19 cellular contexts compared by ENCODE assay signal in genomic region chr12:226401-226800, GRCh38. TPM values are rescaled to one million over a fixed set of nuclear protein-coding genes. Genes with fewer than 3 reads are reported as not detected.
DNase-seq lines count a peak whose midpoint lies in the region; ATAC-seq, FAIRE-seq and TF ChIP-seq lines count a peak whose summit lies in the region.
"Had no signal": no experiment of that assay in that cellular context is flagged by ENCODE, and none has a peak within 500 bp of the region (broad histone marks: within the 10 kb centered on the region; RNA-seq: fewer than 3 reads in every experiment).

No MANE protein-coding gene starts in this region.

- peaks cover 19% of the 10 kb centered on the region for H3K27me3 Mint-ChIP-seq in endodermal cell (ENCODE audit: insufficient read depth)

- H3K9me3 ChIP-seq in HepG2 (ENCODE audit: low read length) (no peaks in the 10 kb centered on the region), right lobe of liver (no peaks in the 10 kb centered on the region), endodermal cell (ENCODE audit: control insufficient read depth, low read length) (no peaks in the 10 kb centered on the region), transverse colon (no peaks in the 10 kb centered on the region)
- H3K9me3 ChIP-seq: BLaER1 treated with 17β-estradiol and CSF1 and Interleukin-3, amounts not matched to agents 10 nM and 100 nM had no signal

- no peak for TF ChIP-seq POLR2A in HepG2 (IDR thresholded peaks at IDR 0.05; ENCODE audit: insufficient read depth in 1 of 2, low read depth in 2 of 2, low read length in 2 of 2)
- no peak for TF ChIP-seq POLR2A in right lobe of liver (IDR thresholded peaks at IDR 0.05)
- TF ChIP-seq POLR2A in transverse colon (IDR thresholded peaks at IDR 0.05): no peak

- H3K4me2 ChIP-seq in HepG2 (ENCODE audit: low read depth, low read length): no peak overlapping the region
- H3K4me2 ChIP-seq: BLaER1 treated with 17β-estradiol and CSF1 and Interleukin-3, amounts not matched to agents 10 nM and 100 nM had no signal

- ATAC-seq in HepG2 (peak; percentile 30; the same call in 1 of the 3 replicates), right lobe of liver (no peak)
- ATAC-seq: CD8-positive, alpha-beta T cell; HCT116 had no signal

- DNase-seq in HepG2 (ENCODE audit: low spot score): no peak
- no peak for DNase-seq in right lobe of liver
- DNase-seq in endodermal cell: peak; percentile 81
- DNase-seq in posterior vena cava (ENCODE audit: low spot score): peak; percentile 45
- no peak for DNase-seq in NCI-H69 (lab: John Stamatoyannopoulos, UW)
- DNase-seq in NCI-H82 (lab: John Stamatoyannopoulos, UW): no peak
- DNase-seq in transverse colon: no peak
- DNase-seq: CD8-positive, alpha-beta T cell; NCI-H1092 treated with DMSO at 0.1 percent for 48 hours; NCI-H1694; NCI-H2081 treated with DMSO at 0.1 percent for 48 hours; NCI-H510A; NCI-H774; OCI-M1; Right ventricle myocardium superior had no signal

- no peak; the same call in 1 of the 2 replicates for TF ChIP-seq CTCF in HepG2 (CRISPR knock-in tag; IDR thresholded peaks at IDR 0.05)
- TF ChIP-seq CTCF in right lobe of liver (IDR thresholded peaks at IDR 0.05): no peak
- TF ChIP-seq CTCF in endodermal cell (conservative IDR thresholded peaks at IDR 0.05): peak; percentile 68
- TF ChIP-seq CTCF in transverse colon (IDR thresholded peaks at IDR 0.05): no peak

- H3K4me3 Mint-ChIP-seq in endodermal cell: no peak overlapping the region
- H3K4me3 Mint-ChIP-seq: CD8-positive, alpha-beta T cell had no signal

- H3K9me3 Mint-ChIP-seq in endodermal cell: no peaks in the 10 kb centered on the region
- H3K9me3 Mint-ChIP-seq: CD8-positive, alpha-beta T cell had no signal

- no peak overlapping the region for H3K9ac ChIP-seq in HepG2 (ENCODE audit: insufficient read depth, low read depth, low read length)
- H3K9ac ChIP-seq in endodermal cell (ENCODE audit: extremely low read depth, low read length, poor library complexity, severe bottlenecking): no peak overlapping the region
- H3K9ac ChIP-seq: BLaER1 treated with 17β-estradiol and CSF1 and Interleukin-3, amounts not matched to agents 10 nM and 100 nM had no signal

- no peak for TF ChIP-seq RAD21 in HepG2 (CRISPR knock-in tag; IDR thresholded peaks at IDR 0.05)

- FAIRE-seq in HepG2 (lab: Jason Lieb, UNC): no peak
- FAIRE-seq: D721Med, GM12892 had no signal

- peaks cover 3 to 6% of the 10 kb centered on the region in 2 experiments; a peak in 3 of 5 replicates for H3K27me3 ChIP-seq in HepG2 (ENCODE audit: control insufficient read depth in 1 of 2, insufficient read depth in 2 of 2, low read length in 2 of 2)
- no peaks in the 10 kb centered on the region for H3K27me3 ChIP-seq in right lobe of liver
- no peaks in the 10 kb centered on the region for H3K27me3 ChIP-seq in endodermal cell (ENCODE audit: control insufficient read depth, insufficient read depth, low read length, poor library complexity, severe bottlenecking)
- H3K27me3 ChIP-seq in transverse colon: peaks cover 15% of the 10 kb centered on the region
- H3K27me3 ChIP-seq: BLaER1 treated with 17β-estradiol and CSF1 and Interleukin-3, amounts not matched to agents 10 nM and 100 nM had no signal

- H2AFZ ChIP-seq in HepG2 (ENCODE audit: low read length): no peak overlapping the region

- H3K27ac ChIP-seq in HepG2 (ENCODE audit: extremely low read length, insufficient read depth, low read length) (no peak overlapping the region), right lobe of liver (no peak overlapping the region), endodermal cell (ENCODE audit: low read depth, low read length) (no peak overlapping the region), transverse colon (no peak overlapping the region)
- H3K27ac ChIP-seq: BLaER1 treated with 17β-estradiol and CSF1 and Interleukin-3, amounts not matched to agents 10 nM and 100 nM had no signal

- BruUV-seq in HepG2 (replicated peaks; lab: Mats Ljungman, UMichigan): no TSS peak

- no peak for TF ChIP-seq EP300 in HepG2 (IDR thresholded peaks at IDR 0.05; ENCODE audit: low read depth in 2 of 2, low read length in 2 of 2)
- no peak for TF ChIP-seq EP300 in HepG2 (CRISPR knock-in tag; IDR thresholded peaks at IDR 0.05; ENCODE audit: borderline replicate concordance)
- no peak for TF ChIP-seq EP300 in transverse colon (IDR thresholded peaks at IDR 0.05; ENCODE audit: low read depth)

- WGBS in HepG2 (ENCODE audit: low lambda C conversion rate): 53% methylated on average over 9 of the region's 14 CpGs
- 87% methylated on average over 10 of the region's 14 CpGs for WGBS in right lobe of liver (ENCODE audit: insufficient coverage, low coverage, low lambda C conversion rate, missing lambda C conversion rate)
- WGBS in endodermal cell (ENCODE audit: insufficient coverage in 1 of 2, insufficient read length in 1 of 2), 2 experiments: 87 to 91% methylated on average over 6 to 14 of the region's 14 CpGs
- WGBS in transverse colon (ENCODE audit: low coverage in 1 of 2), 2 donors: 81 to 84% methylated on average over 6 to 14 of the region's 14 CpGs

- H3K36me3 ChIP-seq in HepG2 (replicated peaks in 1 of 2; ENCODE audit: control insufficient read depth in 1 of 2, insufficient read depth in 2 of 2, low read length in 2 of 2) (no peaks in the 10 kb centered on the region), right lobe of liver (peaks cover 0 to 34% (median 8%) of the 10 kb centered on the region in 4 donors), endodermal cell (ENCODE audit: control insufficient read depth, insufficient read depth, low read length) (no peaks in the 10 kb centered on the region), transverse colon (no peaks in the 10 kb centered on the region)
- H3K36me3 ChIP-seq: BLaER1 treated with 17β-estradiol and CSF1 and Interleukin-3, amounts not matched to agents 10 nM and 100 nM had no signal

- no peaks in the 10 kb centered on the region for H3K4me1 Mint-ChIP-seq in endodermal cell

- no peaks in the 10 kb centered on the region for H4K20me1 ChIP-seq in HepG2 (ENCODE audit: insufficient read depth, low read length)
- H4K20me1 ChIP-seq: BLaER1 treated with 17β-estradiol and CSF1 and Interleukin-3, amounts not matched to agents 10 nM and 100 nM had no signal

- CTCF ChIA-PET in HepG2 (lab: Yijun Ruan, JAX; ENCODE audit: low intra/inter-chr PET ratio, low total read pairs): no interaction called here

- intact Hi-C loops in HepG2 (cut with micrococcal nuclease; ENCODE audit: unreplicated experiment) (no loop called here), right lobe of liver (cut with DNase I) (no loop called here), posterior vena cava (cut with DNase I) (no loop called here), transverse colon (cut with DNase I; ENCODE audit: low total_unique reads) (no loop called here)

- no peaks in the 10 kb centered on the region for H3K36me3 Mint-ChIP-seq in endodermal cell (ENCODE audit: low read depth)
- H3K36me3 Mint-ChIP-seq: CD8-positive, alpha-beta T cell had no signal

- no peaks in the 10 kb centered on the region for H3K79me2 ChIP-seq in HepG2 (ENCODE audit: insufficient read depth, low read length)

- H3K4me1 ChIP-seq in HepG2 (ENCODE audit: insufficient read depth, low read length) (peaks cover 6% of the 10 kb centered on the region), right lobe of liver (no peaks in the 10 kb centered on the region), endodermal cell (ENCODE audit: control insufficient read depth, insufficient read depth, low read length) (no peaks in the 10 kb centered on the region), transverse colon (no peaks in the 10 kb centered on the region)
- H3K4me1 ChIP-seq: BLaER1 treated with 17β-estradiol and CSF1 and Interleukin-3, amounts not matched to agents 10 nM and 100 nM had no signal

- POLR2A ChIA-PET in HepG2 (lab: Yijun Ruan, JAX): no interaction called here

- in situ Hi-C loops in HepG2 (cut with HindIII; ENCODE audit: extremely low pct_ligation_motif_present, low pct_unique_long_range_greater_than_20kb): no loop called here
- in situ Hi-C loops in transverse colon (cut with MboI; ENCODE audit: low pct_ligation_motif_present in 1 of 4, low pct_unique_long_range_greater_than_20kb in 1 of 4, low sequenced_read_pairs in 3 of 4): no loop called here

- H3K4me3 ChIP-seq in HepG2 (replicated peaks in 1 of 3; ENCODE audit: insufficient read depth in 1 of 3, low read depth in 2 of 3, low read length in 3 of 3) (no peak overlapping the region), right lobe of liver (no peak overlapping the region), endodermal cell (ENCODE audit: low read length) (no peak overlapping the region), transverse colon (no peak overlapping the region)
- H3K4me3 ChIP-seq: BLaER1 treated with 17β-estradiol and CSF1 and Interleukin-3, amounts not matched to agents 10 nM and 100 nM had no signal

- H3K27ac Mint-ChIP-seq in endodermal cell: no peak overlapping the region
- H3K27ac Mint-ChIP-seq: CD8-positive, alpha-beta T cell had no signal

RNA-seq across cellular contexts. Expression of gene SLC6A12, which starts 12.4 kb away (rescaled TPM):
- total RNA-seq in HepG2 (2016; rRNA removed; fragmentation: Illumina TruSeq; extraction: Trizol): 9.5 and 18.8 TPM in 2 replicates
- 3.7 and 5.6 TPM in 2 replicates for total RNA-seq in HepG2 (2016; cell fraction: cytosol; rRNA removed; fragmentation: Illumina TruSeq; extraction: Trizol; ENCODE audit: low read depth)
- total RNA-seq in HepG2 (2016; cell fraction: insoluble cytoplasmic fraction; rRNA removed; fragmentation: Illumina TruSeq; extraction: Trizol): 10.4 and 17.8 TPM in 2 replicates
- 7.4 and 8.0 TPM in 2 replicates for total RNA-seq in HepG2 (2016; cell fraction: membrane; rRNA removed; fragmentation: Illumina TruSeq; extraction: Trizol)
- 17.0 and 17.6 TPM in 2 replicates for total RNA-seq in HepG2 (2016; cell fraction: nucleus; rRNA removed; fragmentation: Illumina TruSeq; extraction: Trizol)
- 3.7 and 6.0 TPM in 2 replicates for polyA plus RNA-seq in HepG2 (2011; rRNA removed)
- polyA plus RNA-seq in HepG2 (2011; cell fraction: cytosol; rRNA removed): 4.4 and 5.0 TPM in 2 replicates
- 10.3 and 12.4 TPM in 2 replicates for polyA plus RNA-seq in HepG2 (2011; cell fraction: nucleus; rRNA removed)
- polyA plus RNA-seq in HepG2 (2012): 0.66 and 5.8 TPM in 2 replicates
- 2.3 and 2.8 TPM in 2 replicates for polyA plus RNA-seq in HepG2 (2016; cell fraction: cytosol; fragmentation: Illumina TruSeq; extraction: Trizol; ENCODE audit: low read depth)
- 7.2 and 9.0 TPM in 2 replicates for polyA plus RNA-seq in HepG2 (2016; cell fraction: insoluble cytoplasmic fraction; fragmentation: Illumina TruSeq; extraction: Trizol; ENCODE audit: low read depth)
- polyA plus RNA-seq in HepG2 (2016; cell fraction: membrane; fragmentation: Illumina TruSeq; extraction: Trizol; ENCODE audit: low read depth): 3.9 and 4.9 TPM in 2 replicates
- 27.1 and 27.7 TPM in 2 replicates for polyA plus RNA-seq in HepG2 (2016; cell fraction: nucleus; fragmentation: Illumina TruSeq; extraction: Trizol; ENCODE audit: insufficient read depth, low read depth)
- 1.2 and 11.3 TPM in 2 replicates for polyA minus RNA-seq in HepG2 (2011; rRNA and poly(A)+ RNA removed; ENCODE audit: low replicate concordance)
- polyA minus RNA-seq in HepG2 (2011; cell fraction: cytosol; rRNA and poly(A)+ RNA removed): 7.0 and 7.2 TPM in 2 replicates
- polyA minus RNA-seq in HepG2 (2011; cell fraction: nucleus; rRNA and poly(A)+ RNA removed): 5.8 and 7.1 TPM in 2 replicates
- 100 to 1,000 TPM in 1 of 6 experiments, 10 to 100 TPM in 4, 1 to 10 TPM in 1; 8.2 to 114 (median 26.5) TPM for total RNA-seq in right lobe of liver
- total RNA-seq in endodermal cell: 1 to 10 TPM in 1 of 2 donors, under 1 TPM in 1; 0.58 to 1.3 TPM
- polyA plus RNA-seq in endodermal cell (2013, experiment 1 of 2): 0.43 TPM
- polyA plus RNA-seq in endodermal cell (2013, experiment 2 of 2): not detected
- 1 to 10 TPM in 1 of 2 donors, under 1 TPM in 1; 1.00 to 1.0 TPM for total RNA-seq in posterior vena cava
- total RNA-seq in transverse colon: 10 to 100 TPM in 1 of 4 donors, 1 to 10 TPM in 3; 1.2 to 13.5 (median 3.0) TPM
- total RNA-seq: CD8-positive, alpha-beta T cell had no signal

RNA-seq across cellular contexts. Expression of gene SLC6A13, which starts 36.2 kb away (rescaled TPM):
- total RNA-seq in HepG2 (2016; rRNA removed; fragmentation: Illumina TruSeq; extraction: Trizol) (0.15 and 0.52 TPM in 2 replicates), right lobe of liver (10 to 100 TPM in 3 of 6 experiments, 1 to 10 TPM in 3; 2.0 to 70.6 (median 14.4) TPM), endodermal cell (1 to 10 TPM; 1.1 to 2.4 TPM), posterior vena cava (not detected), transverse colon (not detected)
- not detected in 2 replicates for total RNA-seq in HepG2 (2016; cell fraction: cytosol; rRNA removed; fragmentation: Illumina TruSeq; extraction: Trizol; ENCODE audit: low read depth)
- 0.22 TPM in 1 of 2 replicates, not detected in the other for total RNA-seq in HepG2 (2016; cell fraction: insoluble cytoplasmic fraction; rRNA removed; fragmentation: Illumina TruSeq; extraction: Trizol)
- not detected in 2 replicates for total RNA-seq in HepG2 (2016; cell fraction: membrane; rRNA removed; fragmentation: Illumina TruSeq; extraction: Trizol)
- 0.40 TPM in 1 of 2 replicates, not detected in the other for total RNA-seq in HepG2 (2016; cell fraction: nucleus; rRNA removed; fragmentation: Illumina TruSeq; extraction: Trizol)
- polyA plus RNA-seq in HepG2 (2011; rRNA removed): 0.05 and 0.60 TPM in 2 replicates
- polyA plus RNA-seq in HepG2 (2011; cell fraction: cytosol; rRNA removed): 0.17 and 0.21 TPM in 2 replicates
- 1.4 and 1.6 TPM in 2 replicates for polyA plus RNA-seq in HepG2 (2011; cell fraction: nucleus; rRNA removed)
- polyA plus RNA-seq in HepG2 (2012): 0.60 and 0.83 TPM in 2 replicates
- not detected in 2 replicates for polyA plus RNA-seq in HepG2 (2016; cell fraction: cytosol; fragmentation: Illumina TruSeq; extraction: Trizol; ENCODE audit: low read depth)
- polyA plus RNA-seq in HepG2 (2016; cell fraction: insoluble cytoplasmic fraction; fragmentation: Illumina TruSeq; extraction: Trizol; ENCODE audit: low read depth): not detected in 2 replicates
- polyA plus RNA-seq in HepG2 (2016; cell fraction: membrane; fragmentation: Illumina TruSeq; extraction: Trizol; ENCODE audit: low read depth): not detected in 2 replicates
- polyA plus RNA-seq in HepG2 (2016; cell fraction: nucleus; fragmentation: Illumina TruSeq; extraction: Trizol; ENCODE audit: insufficient read depth, low read depth): 0.67 and 1.00 TPM in 2 replicates
- polyA minus RNA-seq in HepG2 (2011; rRNA and poly(A)+ RNA removed; ENCODE audit: low replicate concordance): 0.70 TPM in 1 of 2 replicates, not detected in the other
- polyA minus RNA-seq in HepG2 (2011; cell fraction: cytosol; rRNA and poly(A)+ RNA removed): not detected in 2 replicates
- polyA minus RNA-seq in HepG2 (2011; cell fraction: nucleus; rRNA and poly(A)+ RNA removed): 2.7 and 3.2 TPM in 2 replicates
- polyA plus RNA-seq in endodermal cell (2013, experiment 1 of 2): not detected
- not detected for polyA plus RNA-seq in endodermal cell (2013, experiment 2 of 2)
- total RNA-seq: CD8-positive, alpha-beta T cell had no signal

Comparison
In these comparisons a context has a peak if more than half of its experiments do, and no peak if none do; other contexts are left out.
1. DNase-seq: peak in endodermal cell (single experiment) and posterior vena cava (single experiment); none in HepG2 (single experiment), right lobe of liver (0 of 3), NCI-H69 (single experiment), NCI-H82 (single experiment) and transverse colon (single experiment).